8 cellular contexts compared by ENCODE assay signal in genomic region chr16:75789237-75789636, GRCh38.
DNase-seq lines count a peak whose midpoint lies in the region; ATAC-seq and TF ChIP-seq lines count a peak whose summit lies in the region.

No MANE protein-coding gene starts in this region.

- H3K27ac Mint-ChIP-seq in activated CD4-positive, alpha-beta T cell treated with anti-CD3 and anti-CD28 coated beads, Interleukin-2, amount 10 ng/mL, durations not matched to agents 7 days and 5 days, result no peak overlapping the region
- no peak overlapping the region for H3K27ac Mint-ChIP-seq in neural progenitor cell

- DNase-seq in activated CD4-positive, alpha-beta T cell treated with anti-CD3 and anti-CD28 coated beads, Interleukin-2, amount 10 ng/mL, durations not matched to agents 7 days and 5 days, result peak; percentile 35
- DNase-seq in activated CD4-positive, alpha-beta T cell treated with anti-CD3 and anti-CD28 coated beads, Interleukin-2, amount 50 U/mL, for 1 hour, result no peak
- DNase-seq in Karpas-422 (peak; percentile 84), RWPE1 (ENCODE audit: low spot score) (peak; percentile 64), epithelial cell of esophagus (ENCODE audit: low read depth) (peak; percentile 61), neural progenitor cell (ENCODE audit: low spot score) (peak; percentile 66)
- no peak for DNase-seq in stimulated activated CD4-positive, alpha-beta T cell treated with anti-CD3 and anti-CD28 coated beads, Interleukin-1b, Interleukin-23, amount 100 ng/mL, for 48 hours

- POLR2A ChIA-PET in activated CD4-positive, alpha-beta T cell treated with anti-CD3 and anti-CD28 coated beads, Interleukin-2, amount 10 ng/mL, durations not matched to agents 7 days and 5 days (lab: Charles Lee), result no interaction called here
- POLR2A ChIA-PET in RWPE1 (lab: Yijun Ruan, JAX; ENCODE audit: low non-redundant PET), result no interaction called here

- no peak overlapping the region for H3K4me3 ChIP-seq in Karpas-422 (ENCODE audit: low read length)
- H3K4me3 ChIP-seq in epithelial cell of esophagus (ENCODE audit: low read length), result no peak overlapping the region
- H3K4me3 ChIP-seq in neural progenitor cell, result no peak overlapping the region

- no peak overlapping the region for H3K9ac ChIP-seq in Karpas-422 (ENCODE audit: low read length)
- H3K9ac ChIP-seq in neural progenitor cell, result no peak overlapping the region

- TF ChIP-seq CTCF in RWPE1 (conservative IDR thresholded peaks at IDR 0.05; ENCODE audit: low read depth) (peak; percentile 88), epithelial cell of esophagus (IDR thresholded peaks at IDR 0.05; ENCODE audit: insufficient read depth, low read depth, low read length, missing control alignments) (peak; percentile 69), neural progenitor cell (IDR thresholded peaks at IDR 0.05) (peak; percentile 95)

- CTCF ChIA-PET in activated CD4-positive, alpha-beta T cell treated with anti-CD3 and anti-CD28 coated beads, Interleukin-2, amount 10 ng/mL, durations not matched to agents 7 days and 5 days (lab: Charles Lee), result no interaction called here
- CTCF ChIA-PET in RWPE1 (lab: Yijun Ruan, JAX), result interaction anchor here (0.6 to 1.1 kb wide), 3 partner anchors 134 to 1382 kb away, joined by 5 to 8 read pairs (median 5); no protein-coding TSS in a partner anchor

- H3K27me3 ChIP-seq in Karpas-422 (ENCODE audit: low read length), result no peaks in the 10 kb centered on the region
- H3K27me3 ChIP-seq in neural progenitor cell, result peaks cover 9% of the 10 kb centered on the region

- H3K9me3 Mint-ChIP-seq in activated CD4-positive, alpha-beta T cell treated with anti-CD3 and anti-CD28 coated beads, Interleukin-2, amount 10 ng/mL, durations not matched to agents 7 days and 5 days, result no peaks in the 10 kb centered on the region
- no peaks in the 10 kb centered on the region for H3K9me3 Mint-ChIP-seq in neural progenitor cell

- H3K36me3 ChIP-seq in Karpas-422 (ENCODE audit: insufficient read depth, low read length), result no peaks in the 10 kb centered on the region
- H3K36me3 ChIP-seq in neural progenitor cell, result no peaks in the 10 kb centered on the region

- ATAC-seq in GM21717 (IDR thresholded peaks at IDR 0.05; ENCODE audit: unreplicated experiment), result peak; percentile 81

- H3K79me2 ChIP-seq in Karpas-422 (ENCODE audit: low read length), result no peaks in the 10 kb centered on the region
- H3K79me2 ChIP-seq in neural progenitor cell (ENCODE audit: low read depth), result no peaks in the 10 kb centered on the region

- no peak overlapping the region for H3K4me3 Mint-ChIP-seq in activated CD4-positive, alpha-beta T cell treated with anti-CD3 and anti-CD28 coated beads, Interleukin-2, amount 10 ng/mL, durations not matched to agents 7 days and 5 days
- no peak overlapping the region for H3K4me3 Mint-ChIP-seq in neural progenitor cell

- H3K4me1 Mint-ChIP-seq in activated CD4-positive, alpha-beta T cell treated with anti-CD3 and anti-CD28 coated beads, Interleukin-2, amount 10 ng/mL, durations not matched to agents 7 days and 5 days, result no peaks in the 10 kb centered on the region
- no peaks in the 10 kb centered on the region for H3K4me1 Mint-ChIP-seq in neural progenitor cell

- no peaks in the 10 kb centered on the region for H3K36me3 Mint-ChIP-seq in activated CD4-positive, alpha-beta T cell treated with anti-CD3 and anti-CD28 coated beads, Interleukin-2, amount 10 ng/mL, durations not matched to agents 7 days and 5 days (ENCODE audit: low read depth)
- no peaks in the 10 kb centered on the region for H3K36me3 Mint-ChIP-seq in neural progenitor cell

- H3K9me3 ChIP-seq in Karpas-422 (ENCODE audit: low read length) (no peaks in the 10 kb centered on the region), neural progenitor cell (ENCODE audit: low read depth) (no peaks in the 10 kb centered on the region)

- H3K27me3 Mint-ChIP-seq in activated CD4-positive, alpha-beta T cell treated with anti-CD3 and anti-CD28 coated beads, Interleukin-2, amount 10 ng/mL, durations not matched to agents 7 days and 5 days, result peaks cover 10% of the 10 kb centered on the region
- H3K27me3 Mint-ChIP-seq in neural progenitor cell (ENCODE audit: insufficient read depth, low read depth), result no peaks in the 10 kb centered on the region

- H3K4me1 ChIP-seq in Karpas-422 (ENCODE audit: low read length), result no peaks in the 10 kb centered on the region
- H3K4me1 ChIP-seq in neural progenitor cell, result no peaks in the 10 kb centered on the region

- H3K9me2 ChIP-seq in Karpas-422 (replicated peaks; ENCODE audit: insufficient read depth, low read length), result no peaks in the 10 kb centered on the region

- no peaks in the 10 kb centered on the region for H4K20me1 ChIP-seq in Karpas-422 (ENCODE audit: insufficient read depth, low read depth, low read length)
- no peaks in the 10 kb centered on the region for H4K20me1 ChIP-seq in neural progenitor cell (ENCODE audit: low read depth)

- H2AFZ ChIP-seq in Karpas-422 (ENCODE audit: low read length) (no peak overlapping the region), neural progenitor cell (replicated peaks) (no peak overlapping the region)

- no peak overlapping the region for H3K27ac ChIP-seq in Karpas-422 (ENCODE audit: low read length)
- no peak overlapping the region for H3K27ac ChIP-seq in RWPE1
- H3K27ac ChIP-seq in neural progenitor cell, result no peak overlapping the region

- H3K4me2 ChIP-seq in Karpas-422 (ENCODE audit: low read depth, low read length, poor library complexity, severe bottlenecking) (no peak overlapping the region), neural progenitor cell (no peak overlapping the region)

- H3F3A ChIP-seq in neural progenitor cell (ENCODE audit: low read depth), result no peaks in the 10 kb centered on the region

Comparison
In these comparisons a context has a peak if more than half of its experiments do, and no peak if none do; other contexts are left out.
1. DNase-seq: peak in activated CD4-positive, alpha-beta T cell treated with anti-CD3 and anti-CD28 coated beads, Interleukin-2, amount 10 ng/mL, durations not matched to agents 7 days and 5 days (single experiment), Karpas-422 (single experiment), RWPE1 (single experiment), epithelial cell of esophagus (single experiment) and neural progenitor cell (single experiment); none in activated CD4-positive, alpha-beta T cell treated with anti-CD3 and anti-CD28 coated beads, Interleukin-2, amount 50 U/mL, for 1 hour (single experiment) and stimulated activated CD4-positive, alpha-beta T cell treated with anti-CD3 and anti-CD28 coated beads, Interleukin-1b, Interleukin-23, amount 100 ng/mL, for 48 hours (single experiment).
2. Peak in every context shown above with its lines, with median percentiles within 50 percentile points of each other: CTCF ChIP-seq.